23 cellular contexts compared by ENCODE assay signal in the genomic region with DNA sequence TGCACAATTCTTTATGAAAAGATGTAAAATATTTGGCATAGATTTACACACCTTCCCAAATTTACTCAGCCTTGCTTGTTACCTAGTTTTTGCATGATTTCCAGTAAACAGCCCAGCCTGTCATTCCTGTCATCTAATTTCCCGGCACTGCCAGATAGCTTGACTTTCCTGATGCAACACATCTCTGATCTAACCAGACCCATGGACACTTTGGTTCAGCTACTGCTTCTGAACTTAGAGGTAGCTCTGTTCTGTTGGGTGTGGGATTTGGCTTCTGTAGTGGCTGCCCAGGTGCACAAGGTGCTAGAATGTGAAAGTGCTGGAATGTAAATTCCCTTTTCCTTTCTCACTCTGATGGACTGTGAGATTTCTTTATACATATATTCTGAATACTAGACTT.
"Had no signal": no experiment of that assay in that cellular context is flagged by ENCODE, and none has a peak within 500 bp of the region (broad histone marks: within the 10 kb centered on the region; RNA-seq: fewer than 3 reads in every experiment).

No MANE protein-coding gene starts in this region.

- H3K36me3 ChIP-seq: colonic mucosa, esophagus muscularis mucosa, esophagus squamous epithelium, gastrocnemius medialis, gastroesophageal sphincter, heart left ventricle, heart right ventricle had no signal

- H3K4me3 ChIP-seq: colonic mucosa, coronary artery, dorsolateral prefrontal cortex, esophagus muscularis mucosa, esophagus squamous epithelium, gastrocnemius medialis, gastroesophageal sphincter, heart left ventricle, heart right ventricle had no signal

- H3K27me3 ChIP-seq: colonic mucosa, esophagus muscularis mucosa, esophagus squamous epithelium, foreskin keratinocyte, gastrocnemius medialis, gastroesophageal sphincter, heart left ventricle, heart right ventricle had no signal

- DNase-seq: colonic mucosa; cortex of kidney; dermis blood vessel endothelial cell; dorsolateral prefrontal cortex; effector CD4-positive, alpha-beta T cell; effector CD8-positive, alpha-beta T cell; effector memory CD4-positive, alpha-beta T cell; effector memory CD8-positive, alpha-beta T cell; endodermal cell; erythroblast; esophagus squamous epithelium; foreskin fibroblast; foreskin keratinocyte; foreskin melanocyte; gastrocnemius medialis; glutamatergic neuron; head of caudate nucleus; heart left ventricle; heart right ventricle had no signal

- H3K9me3 ChIP-seq: colonic mucosa, esophagus muscularis mucosa, esophagus squamous epithelium, gastrocnemius medialis, gastroesophageal sphincter had no signal

- H3K27ac ChIP-seq: colonic mucosa, coronary artery, dorsolateral prefrontal cortex, epithelial cell of prostate, esophagus muscularis mucosa, esophagus squamous epithelium, foreskin keratinocyte, gastrocnemius medialis, gastroesophageal sphincter, heart left ventricle, heart right ventricle had no signal

- H3K4me1 ChIP-seq: colonic mucosa, esophagus muscularis mucosa, esophagus squamous epithelium, foreskin keratinocyte, gastrocnemius medialis, gastroesophageal sphincter, heart left ventricle, heart right ventricle had no signal
